Comparison of ENCODE assay signal across 22 cellular contexts in genomic region chr2:28430790-28431418, GRCh38. TPM values are rescaled to one million over a fixed set of nuclear protein-coding genes. Genes with fewer than 3 reads are reported as not detected.
DNase-seq lines count a peak whose midpoint lies in the region; ATAC-seq and TF ChIP-seq lines count a peak whose summit lies in the region.
"Had no signal": no experiment of that assay in that cellular context is flagged by ENCODE, and none has a peak within 500 bp of the region (broad histone marks: within the 10 kb centered on the region; RNA-seq: fewer than 3 reads in every experiment).

No MANE protein-coding gene starts in this region.

- H3K27ac Mint-ChIP-seq in naive thymus-derived CD4-positive, alpha-beta T cell, result peak overlapping the region in 1 of 9 donors; percentile 36
- H3K27ac Mint-ChIP-seq: brain; CD4-positive, alpha-beta T cell had no signal

- ATAC-seq in Right ventricle myocardium superior (ENCODE audit: poor library complexity) (no peak), HG02973 (IDR thresholded peaks at IDR 0.05; ENCODE audit: unreplicated experiment) (no peak), HG03342 (IDR thresholded peaks at IDR 0.05; ENCODE audit: unreplicated experiment) (no peak)
- peak; percentile 42 for ATAC-seq in naive thymus-derived CD4-positive, alpha-beta T cell
- ATAC-seq: left lobe of liver, right cardiac atrium, SK-N-SH treated with all-trans-retinoic acid at 6 μM for 48 hours had no signal

- no peaks in the 10 kb centered on the region for H3K36me3 ChIP-seq in right atrium auricular region
- no peaks in the 10 kb centered on the region for H3K36me3 ChIP-seq in naive thymus-derived CD4-positive, alpha-beta T cell (ENCODE audit: control insufficient read depth in 2 of 3, insufficient read depth in 3 of 3, low read length in 3 of 3)
- H3K36me3 ChIP-seq: thyroid gland had no signal

- DNase-seq in Right ventricle myocardium superior, result peak; percentile 9
- no peak for DNase-seq in right atrium auricular region (ENCODE audit: low spot score)
- DNase-seq in RWPE1 (ENCODE audit: low spot score), result no peak
- DNase-seq in naive thymus-derived CD4-positive, alpha-beta T cell, result no peak
- no peak for DNase-seq in NCI-H1694 (lab: John Stamatoyannopoulos, UW)
- DNase-seq: activated CD4-positive, CD25-positive, alpha-beta regulatory T cell; DMS 273 treated with DMSO at 0.1 percent for 48 hours; effector memory CD4-positive, alpha-beta T cell; foreskin melanocyte; mesenchymal stem cell; NCI-H446; thyroid gland had no signal

- H3K9me3 ChIP-seq in right atrium auricular region, result peaks cover 0 to 8% of the 10 kb centered on the region in 2 donors
- H3K9me3 ChIP-seq in naive thymus-derived CD4-positive, alpha-beta T cell (ENCODE audit: control insufficient read depth in 2 of 3, low read length in 3 of 3), result peaks cover 0 to 4% (median 0%) of the 10 kb centered on the region in 3 experiments
- H3K9me3 ChIP-seq: thyroid gland had no signal

- intact Hi-C loops in Right ventricle myocardium superior (cut with DNase I), result no loop called here
- intact Hi-C loops in naive thymus-derived CD4-positive, alpha-beta T cell (cut with micrococcal nuclease), result no loop called here

- H3K27me3 Mint-ChIP-seq in naive thymus-derived CD4-positive, alpha-beta T cell, result no peaks in the 10 kb centered on the region
- H3K27me3 Mint-ChIP-seq: CD4-positive, alpha-beta T cell; stimulated activated naive CD8-positive, alpha-beta T cell treated with anti-CD3 and anti-CD28 coated beads, Interleukin-15, Interleukin-2, amounts not matched to agents 100 ng/mL and 50 ng/mL, for 24 hours had no signal

- CTCF ChIA-PET in RWPE1 (lab: Yijun Ruan, JAX), result no interaction called here
- CTCF ChIA-PET in naive thymus-derived CD4-positive, alpha-beta T cell (lab: Charles Lee), result no interaction called here

- H3K36me3 Mint-ChIP-seq in naive thymus-derived CD4-positive, alpha-beta T cell, result peaks cover 0 to 13% (median 0%) of the 10 kb centered on the region in 5 donors
- H3K36me3 Mint-ChIP-seq: brain had no signal

- TF ChIP-seq CTCF in right atrium auricular region (IDR thresholded peaks at IDR 0.05), result no peak
- TF ChIP-seq CTCF in RWPE1 (conservative IDR thresholded peaks at IDR 0.05; ENCODE audit: low read depth), result no peak

- H3K27ac ChIP-seq in right atrium auricular region (no peak overlapping the region), RWPE1 (peak overlapping the region; percentile 7; the same call in 1 of the 2 replicates)
- H3K27ac ChIP-seq in naive thymus-derived CD4-positive, alpha-beta T cell (ENCODE audit: low read depth, low read length), result no peak overlapping the region
- H3K27ac ChIP-seq: esophagus muscularis mucosa, hepatocyte, thyroid gland had no signal

- no peak overlapping the region for H3K4me3 ChIP-seq in right atrium auricular region
- no peak overlapping the region for H3K4me3 ChIP-seq in naive thymus-derived CD4-positive, alpha-beta T cell (ENCODE audit: low read length)
- H3K4me3 ChIP-seq: esophagus muscularis mucosa, hepatocyte, thyroid gland had no signal

- POLR2A ChIA-PET in RWPE1 (lab: Yijun Ruan, JAX; ENCODE audit: low non-redundant PET), result interaction anchor here (0.5 kb wide), 1 partner anchor 12 kb away, joined by 8 read pairs; no protein-coding TSS in a partner anchor
- POLR2A ChIA-PET in naive thymus-derived CD4-positive, alpha-beta T cell (lab: Charles Lee), result no interaction called here

- peak overlapping the region in 1 of 10 donors; percentile 34 for H3K4me3 Mint-ChIP-seq in naive thymus-derived CD4-positive, alpha-beta T cell
- H3K4me3 Mint-ChIP-seq: brain; CD4-positive, alpha-beta T cell; stimulated activated naive CD8-positive, alpha-beta T cell treated with anti-CD3 and anti-CD28 coated beads, Interleukin-15, Interleukin-2, amounts not matched to agents 100 ng/mL and 50 ng/mL, for 24 hours had no signal

- H3K9me3 Mint-ChIP-seq in naive thymus-derived CD4-positive, alpha-beta T cell, result peaks cover 0 to 14% (median 3%) of the 10 kb centered on the region in 11 donors
- H3K9me3 Mint-ChIP-seq: CD4-positive, alpha-beta T cell had no signal

- H3K4me1 Mint-ChIP-seq in naive thymus-derived CD4-positive, alpha-beta T cell, result peaks cover 4 to 46% (median 7%) of the 10 kb centered on the region in 7 donors
- H3K4me1 Mint-ChIP-seq: brain had no signal

- no peaks in the 10 kb centered on the region for H3K4me1 ChIP-seq in right atrium auricular region
- peaks cover 0 to 4% of the 10 kb centered on the region in 2 donors for H3K4me1 ChIP-seq in naive thymus-derived CD4-positive, alpha-beta T cell (ENCODE audit: control insufficient read depth in 2 of 2, insufficient read depth in 2 of 2, low read length in 2 of 2)
- H3K4me1 ChIP-seq: esophagus muscularis mucosa, thyroid gland had no signal

- H3K27me3 ChIP-seq in right atrium auricular region, result no peaks in the 10 kb centered on the region
- no peaks in the 10 kb centered on the region for H3K27me3 ChIP-seq in naive thymus-derived CD4-positive, alpha-beta T cell (ENCODE audit: control insufficient read depth in 2 of 2, insufficient read depth in 2 of 2, low read length in 2 of 2)
- H3K27me3 ChIP-seq: esophagus muscularis mucosa, hepatocyte, thyroid gland had no signal

RNA-seq across cellular contexts. Expression of gene FOSL2, which starts 38.2 kb away (rescaled TPM):
- total RNA-seq in Right ventricle myocardium superior (45.7 TPM), right atrium auricular region (100 to 1,000 TPM in 1 of 2 donors, 10 to 100 TPM in 1; 54.0 to 116 TPM)
- total RNA-seq in naive thymus-derived CD4-positive, alpha-beta T cell, result 100 to 1,000 TPM in 1 of 5 experiments, 10 to 100 TPM in 2, 1 to 10 TPM in 1, under 1 TPM in 1; 0.81 to 251 (median 33.9) TPM
- 1 to 10 TPM in 1 of 2 donors, under 1 TPM in 1; 0.25 to 1.3 TPM for polyA plus RNA-seq in naive thymus-derived CD4-positive, alpha-beta T cell
